In genomic region chr10:60414877-60415585, GRCh38 we compare ENCODE assay signal across 14 cellular contexts. TPM values are rescaled to one million over a fixed set of nuclear protein-coding genes. Genes with fewer than 3 reads are reported as not detected.
DNase-seq lines count a peak whose midpoint lies in the region; ATAC-seq, FAIRE-seq and TF ChIP-seq lines count a peak whose summit lies in the region.
"Had no signal": no experiment of that assay in that cellular context is flagged by ENCODE, and none has a peak within 500 bp of the region (broad histone marks: within the 10 kb centered on the region; RNA-seq: fewer than 3 reads in every experiment).

No MANE protein-coding gene starts in this region.

- H3K36me3 ChIP-seq in PC-3 (ENCODE audit: low read depth, low read length) (no peaks in the 10 kb centered on the region), endothelial cell of umbilical vein (ENCODE audit: control insufficient read depth in 2 of 2, extremely low read depth in 1 of 2, insufficient read depth in 2 of 2, low read length in 2 of 2) (no peaks in the 10 kb centered on the region)

- H3K4me1 ChIP-seq in PC-3 (ENCODE audit: insufficient read depth, low read length) (peaks cover 68% of the 10 kb centered on the region), endothelial cell of umbilical vein (ENCODE audit: control insufficient read depth, extremely low read depth, insufficient read depth, low read length) (peaks cover 21% of the 10 kb centered on the region)

- no peak for TF ChIP-seq POLR2A in endothelial cell of umbilical vein (IDR thresholded peaks at IDR 0.05; ENCODE audit: low read depth, low read length)

- CTCF ChIA-PET in PC-3 (lab: Charles Lee) = interaction anchor here (0.5 kb wide), 2 partner anchors 8 to 51 kb away, joined by 3 to 4 read pairs; no protein-coding TSS in a partner anchor
- CTCF ChIA-PET in endothelial cell of umbilical vein (lab: Charles Lee) = interaction anchor here (0.9 to 1.8 kb wide), 3 partner anchors 30 to 300 kb away, joined by 3 to 6 read pairs (median 4); no protein-coding TSS in a partner anchor
- CTCF ChIA-PET in T-cell (lab: Charles Lee) = no interaction called here

- H4K20me1 ChIP-seq in PC-3 (ENCODE audit: low read length) (no peaks in the 10 kb centered on the region), endothelial cell of umbilical vein (replicated peaks; ENCODE audit: control insufficient read depth, extremely low read depth, insufficient read depth, low read length) (no peaks in the 10 kb centered on the region)

- H3K9me3 Mint-ChIP-seq in osteocyte (ENCODE audit: unreplicated experiment) = no peaks in the 10 kb centered on the region
- H3K9me3 Mint-ChIP-seq in T-cell = no peaks in the 10 kb centered on the region
- no peaks in the 10 kb centered on the region for H3K9me3 Mint-ChIP-seq in endothelial cell (ENCODE audit: unreplicated experiment)
- H3K9me3 Mint-ChIP-seq: stimulated activated memory B cell treated with anti-CD40 and anti-IgM and Interleukin-4, amounts not matched to agents 10 μg/mL and 1 μg/mL and 100 μg/mL, for 72 hours; T-helper 2 cell treated with Interferon-gamma antibody and Interleukin-4, amounts not matched to agents 5 μg/mL and 100 μg/mL, for 36 hours had no signal

- H3K79me2 ChIP-seq in PC-3 (ENCODE audit: low read length) (no peaks in the 10 kb centered on the region), endothelial cell of umbilical vein (ENCODE audit: control insufficient read depth, insufficient read depth, low read length) (no peaks in the 10 kb centered on the region)

- intact Hi-C loops in PC-3 (cut with micrococcal nuclease) (no loop called here), endothelial cell of umbilical vein (cut with micrococcal nuclease) (loop anchor here (1.0 to 2.0 kb wide), 4 partner anchors 10 to 132 kb away; no protein-coding TSS in a partner anchor)

- H3K4me3 ChIP-seq in PC-3 (ENCODE audit: low read length) (peak overlapping the region; percentile 33; the same call in 1 of the 2 replicates), endothelial cell of umbilical vein (replicated peaks in 1 of 3; ENCODE audit: insufficient read depth in 1 of 3, low read depth in 1 of 3, low read length in 3 of 3) (peak overlapping the region in 1 of 3 experiments; percentile 7)

- DNase-seq in GM04503 (ENCODE audit: low read depth) = peak; percentile 76
- DNase-seq in PC-3 = peak; percentile 99
- DNase-seq in endothelial cell of umbilical vein (ENCODE audit: low read depth, low spot score) = peak; percentile 82
- no peak for DNase-seq in osteocyte (ENCODE audit: extremely low spot score, unreplicated experiment)
- DNase-seq in T-cell = no peak
- DNase-seq in NCI-H2081 treated with DMSO at 0.1 percent for 48 hours (lab: John Stamatoyannopoulos, UW) = no peak
- no peak for DNase-seq in activated CD4-positive, alpha-beta T cell treated with anti-CD3 and anti-CD28 coated beads for 1 hour
- DNase-seq in endothelial cell (ENCODE audit: low spot score) = no peak
- DNase-seq: activated T-cell treated with anti-CD3 and anti-CD28 coated beads, Interleukin-2, amount 50 U/mL, for 1 hour; GDM1; NCI-H187 had no signal

- TF ChIP-seq CTCF in PC-3 (conservative IDR thresholded peaks at IDR 0.05; ENCODE audit: low read depth, low read length) = no peak
- TF ChIP-seq CTCF in endothelial cell of umbilical vein (IDR thresholded peaks at IDR 0.05; ENCODE audit: extremely low read depth in 1 of 2, insufficient read depth in 1 of 2, low read depth in 1 of 2, low read length in 2 of 2) = no peak
- no peak for TF ChIP-seq CTCF in osteocyte (IDR thresholded peaks at IDR 0.05)
- TF ChIP-seq CTCF in endothelial cell (IDR thresholded peaks at IDR 0.05; ENCODE audit: unreplicated experiment) = no peak

- no peaks in the 10 kb centered on the region for H3F3A ChIP-seq in PC-3 (ENCODE audit: low read length, unreplicated experiment)

- H3K27me3 ChIP-seq in PC-3 (ENCODE audit: low read length) (no peaks in the 10 kb centered on the region), endothelial cell of umbilical vein (ENCODE audit: control insufficient read depth in 2 of 2, insufficient read depth in 2 of 2, low read length in 2 of 2) (no peaks in the 10 kb centered on the region)

- H3K4me1 Mint-ChIP-seq in osteocyte (ENCODE audit: unreplicated experiment) = peaks cover 39% of the 10 kb centered on the region
- peaks cover 4 to 11% (median 7%) of the 10 kb centered on the region in 3 donors for H3K4me1 Mint-ChIP-seq in T-cell
- no peaks in the 10 kb centered on the region for H3K4me1 Mint-ChIP-seq in endothelial cell (ENCODE audit: unreplicated experiment)
- H3K4me1 Mint-ChIP-seq: stimulated activated memory B cell treated with anti-CD40 and anti-IgM and Interleukin-4, amounts not matched to agents 10 μg/mL and 1 μg/mL and 100 μg/mL, for 72 hours had no signal

- dilution Hi-C loops in endothelial cell of umbilical vein (cut with MboI; ENCODE audit: extremely low pct_ligation_motif_present, low sequenced_read_pairs) = no loop called here

- POLR2A ChIA-PET in PC-3 (lab: Charles Lee; ENCODE audit: unreplicated experiment) (no interaction called here), endothelial cell of umbilical vein (lab: Charles Lee) (no interaction called here), T-cell (lab: Charles Lee) (no interaction called here)

- H3K27ac ChIP-seq in PC-3 (ENCODE audit: low read length) (peak overlapping the region; percentile 67), endothelial cell of umbilical vein (ENCODE audit: insufficient read depth, low read depth, low read length) (peak overlapping the region; percentile 77)

- BruUV-seq in PC-3 (replicated peaks; lab: Mats Ljungman, UMichigan) = no TSS peak
- BruUV-seq in endothelial cell of umbilical vein (replicated peaks; lab: Mats Ljungman, UMichigan) = TSS peak; percentile 90

- no peaks in the 10 kb centered on the region for H3K9me1 ChIP-seq in endothelial cell of umbilical vein (replicated peaks; ENCODE audit: control insufficient read depth, extremely low read depth, insufficient read depth, low read length)

- H3K9me3 ChIP-seq in PC-3 (ENCODE audit: low read length) (no peaks in the 10 kb centered on the region), endothelial cell of umbilical vein (replicated peaks; ENCODE audit: control insufficient read depth, insufficient read depth, low read length) (no peaks in the 10 kb centered on the region)

- peak overlapping the region; percentile 60 for H3K27ac Mint-ChIP-seq in osteocyte (ENCODE audit: unreplicated experiment)
- no peak overlapping the region for H3K27ac Mint-ChIP-seq in T-cell
- no peak overlapping the region for H3K27ac Mint-ChIP-seq in endothelial cell (ENCODE audit: unreplicated experiment)
- H3K27ac Mint-ChIP-seq: stimulated activated memory B cell treated with anti-CD40 and anti-IgM and Interleukin-4, amounts not matched to agents 10 μg/mL and 1 μg/mL and 100 μg/mL, for 72 hours; T-helper 2 cell treated with Interferon-gamma antibody and Interleukin-4, amounts not matched to agents 5 μg/mL and 100 μg/mL, for 36 hours had no signal

- peak overlapping the region; percentile 76 for H3K4me2 ChIP-seq in PC-3 (ENCODE audit: low read length)
- H3K4me2 ChIP-seq in endothelial cell of umbilical vein (ENCODE audit: insufficient read depth, low read length) = peak overlapping the region; percentile 40

- H3K4me3 Mint-ChIP-seq in osteocyte (ENCODE audit: unreplicated experiment) (no peak overlapping the region), T-cell (no peak overlapping the region), endothelial cell (ENCODE audit: unreplicated experiment) (no peak overlapping the region)
- H3K4me3 Mint-ChIP-seq: stimulated activated memory B cell treated with anti-CD40 and anti-IgM and Interleukin-4, amounts not matched to agents 10 μg/mL and 1 μg/mL and 100 μg/mL, for 72 hours; T-helper 2 cell treated with Interferon-gamma antibody and Interleukin-4, amounts not matched to agents 5 μg/mL and 100 μg/mL, for 36 hours had no signal

- H3K27me3 Mint-ChIP-seq in osteocyte (ENCODE audit: unreplicated experiment) (no peaks in the 10 kb centered on the region), T-cell (no peaks in the 10 kb centered on the region), endothelial cell (ENCODE audit: unreplicated experiment) (peaks cover 2% of the 10 kb centered on the region)
- H3K27me3 Mint-ChIP-seq: stimulated activated memory B cell treated with anti-CD40 and anti-IgM and Interleukin-4, amounts not matched to agents 10 μg/mL and 1 μg/mL and 100 μg/mL, for 72 hours had no signal

- H3K36me3 Mint-ChIP-seq in osteocyte (ENCODE audit: unreplicated experiment) = no peaks in the 10 kb centered on the region
- H3K36me3 Mint-ChIP-seq in T-cell = peaks cover 13% of the 10 kb centered on the region
- H3K36me3 Mint-ChIP-seq in endothelial cell (ENCODE audit: low read depth, unreplicated experiment) = no peaks in the 10 kb centered on the region

- H2AFZ ChIP-seq in PC-3 (ENCODE audit: low read length) (no peak overlapping the region), endothelial cell of umbilical vein (ENCODE audit: low read depth, low read length) (peak overlapping the region; percentile 73)

- no peaks in the 10 kb centered on the region for H3K9me2 ChIP-seq in PC-3 (replicated peaks; ENCODE audit: low read length)

- H3K9ac ChIP-seq in PC-3 (ENCODE audit: low read length) (no peak overlapping the region), endothelial cell of umbilical vein (replicated peaks; ENCODE audit: extremely low read depth, insufficient read depth, low read length) (peak overlapping the region; percentile 50)

- FAIRE-seq in endothelial cell of umbilical vein (lab: Jason Lieb, UNC) = peak; percentile 88

- ATAC-seq in PC-3 (peak; percentile 80), T-cell (replicated peaks in 1 of 4) (no peak)
- ATAC-seq: left lobe of liver; stimulated activated memory B cell treated with anti-CD40 and anti-IgM and Interleukin-4, amounts not matched to agents 10 μg/mL and 1 μg/mL and 100 μg/mL, for 72 hours had no signal

TF ChIP-seq in endothelial cell of umbilical vein, 7 proteins besides CTCF, POLR2A, EP300 and RAD21 (continues in another document):
- peak; percentile 70 for TF ChIP-seq POLR2AphosphoS5 (IDR thresholded peaks at IDR 0.05; ENCODE audit: insufficient read depth, low read depth, low read length)
- TF ChIP-seq, protein P1, sequence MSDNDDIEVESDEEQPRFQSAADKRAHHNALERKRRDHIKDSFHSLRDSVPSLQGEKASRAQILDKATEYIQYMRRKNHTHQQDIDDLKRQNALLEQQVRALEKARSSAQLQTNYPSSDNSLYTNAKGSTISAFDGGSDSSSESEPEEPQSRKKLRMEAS (IDR thresholded peaks at IDR 0.05; ENCODE audit: insufficient read depth, insufficient read length) = no peak

RNA-seq across cellular contexts. Expression of gene ANK3, which starts 25.4 kb away (rescaled TPM):
- 29.5 and 33.6 TPM in 2 replicates for total RNA-seq in PC-3 (2014; rRNA removed)
- total RNA-seq in endothelial cell of umbilical vein = 5.4 and 8.5 TPM in 2 replicates
- polyA plus RNA-seq in endothelial cell of umbilical vein = 0.67 and 0.88 TPM in 2 replicates
- 2.3 TPM in 2 replicates for polyA plus RNA-seq in endothelial cell of umbilical vein (2011; cell fraction: cytosol; rRNA removed)
- polyA plus RNA-seq in endothelial cell of umbilical vein (2011; cell fraction: nucleus; rRNA removed) = 4.2 and 5.1 TPM in 2 replicates
- polyA plus RNA-seq in endothelial cell of umbilical vein (2012) = 4.6 and 5.7 TPM in 2 replicates
- 6.1 and 11.5 TPM in 2 replicates for polyA minus RNA-seq in endothelial cell of umbilical vein
- 5.5 TPM for polyA minus RNA-seq in endothelial cell of umbilical vein (2011; cell fraction: cytosol; rRNA and poly(A)+ RNA removed)
- 11.9 and 19.9 TPM in 2 replicates for polyA minus RNA-seq in endothelial cell of umbilical vein (2011; cell fraction: nucleus; rRNA and poly(A)+ RNA removed)
- 21.2 and 22.0 TPM in 2 replicates for total RNA-seq in osteocyte
- total RNA-seq in T-cell = 10 to 100 TPM; 43.0 to 74.8 (median 56.7) TPM
- total RNA-seq in endothelial cell (ENCODE audit: unreplicated experiment) = 12.6 TPM

Comparison
In these comparisons a context has a peak if more than half of its experiments do, and no peak if none do; other contexts are left out.
1. DNase-seq: peak in GM04503 (single experiment), PC-3 (single experiment) and endothelial cell of umbilical vein (single experiment); none in osteocyte (single experiment), T-cell (0 of 34), NCI-H2081 treated with DMSO at 0.1 percent for 48 hours (single experiment), activated CD4-positive, alpha-beta T cell treated with anti-CD3 and anti-CD28 coated beads for 1 hour (single experiment) and endothelial cell (single experiment).
2. CTCF ChIA-PET loops: an anchor here in PC-3 (0.5 kb wide) and endothelial cell of umbilical vein (0.9 to 1.8 kb wide); none called in T-cell.